In genomic region chr1:64451449-64451848, GRCh38 we compare ENCODE assay signal across 10 cellular contexts. TPM values are rescaled to one million over a fixed set of nuclear protein-coding genes. Genes with fewer than 3 reads are reported as not detected.
"Had no signal": no experiment of that assay in that cellular context is flagged by ENCODE, and none has a peak within 500 bp of the region (broad histone marks: within the 10 kb centered on the region; RNA-seq: fewer than 3 reads in every experiment).

No MANE protein-coding gene starts in this region.

- H2AFZ ChIP-seq: GM23248 had no signal

- H3K4me1 ChIP-seq: HAP-1 had no signal

- H3K27ac Mint-ChIP-seq: HFFc6 had no signal

- H3K27ac ChIP-seq: GM23248 had no signal

- FAIRE-seq: HTR-8/SVneo had no signal

- H3K9me3 ChIP-seq: HAP-1 had no signal

- H3K4me3 Mint-ChIP-seq: HFFc6 had no signal

- H3K9me3 Mint-ChIP-seq: HFFc6 had no signal

- H3K9ac ChIP-seq: GM23248 had no signal

- H3K36me3 ChIP-seq: HAP-1 had no signal

- ATAC-seq: HCT116 had no signal

- H3K4me3 ChIP-seq: GM23248, HAP-1 had no signal

- DNase-seq: GM23248, GOT3, H7, HFFc6, IMR-90, KBM-7 had no signal

RNA-seq across cellular contexts. Expression of gene CACHD1, which starts 18.5 kb away (rescaled TPM):
- total RNA-seq: HT-29 had no signal
